Comparison of ENCODE assay signal across 8 cellular contexts in the genomic region with DNA sequence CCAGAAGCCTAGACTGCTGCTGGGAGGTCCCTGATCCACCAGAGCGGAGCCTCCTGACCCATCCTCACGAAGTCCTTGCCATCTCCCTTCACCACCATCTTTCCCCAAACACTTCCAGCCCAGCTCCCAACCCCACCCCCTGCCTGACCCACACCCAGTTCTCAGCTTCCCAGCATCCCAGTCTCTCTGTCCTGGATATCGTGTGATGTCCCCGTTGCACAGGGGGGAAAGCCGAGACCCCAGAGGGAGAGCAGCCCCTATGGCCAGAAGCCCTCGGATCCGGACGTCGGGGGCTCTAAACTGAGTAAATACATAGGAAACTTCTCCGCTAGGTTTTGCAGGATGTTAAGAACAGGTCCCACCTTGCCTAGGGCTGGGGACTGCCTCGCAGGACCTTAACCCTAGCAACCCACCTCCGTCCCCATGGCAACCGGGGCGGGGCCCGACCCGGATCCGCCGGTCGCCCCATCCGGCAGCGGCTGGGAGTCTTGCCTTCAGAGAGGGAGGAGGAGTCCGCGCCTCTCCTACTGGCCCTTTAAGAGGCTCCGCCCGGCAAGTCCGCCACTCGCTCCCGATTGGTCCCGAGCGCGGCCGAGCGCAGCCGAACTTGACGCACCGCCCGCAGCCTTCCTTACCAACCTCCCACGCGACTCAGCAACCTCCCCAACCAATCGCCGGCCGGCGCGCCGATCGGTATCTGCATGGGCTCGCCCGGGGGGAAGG. TPM values are rescaled to one million over a fixed set of nuclear protein-coding genes. Genes with fewer than 3 reads are reported as not detected.
A peak's percentile ranks its signal among the peaks of the same experiment; 100 is the strongest.
DNase-seq lines count a peak whose midpoint lies in the region; ATAC-seq and TF ChIP-seq lines count a peak whose summit lies in the region.

No MANE protein-coding gene starts in this region.

- no peaks in the 10 kb centered on the region for H3K9me3 Mint-ChIP-seq in activated B cell treated with CpG ODN at 0.5 μM for 24 hours

- H3K4me2 ChIP-seq in smooth muscle cell, result peak overlapping the region; percentile 94

- CTCF ChIA-PET in AG04450 (lab: Charles Lee), result no interaction called here
- CTCF ChIA-PET in activated B cell treated with CpG ODN at 0.5 μM for 24 hours (lab: Charles Lee), result no interaction called here

- H3K27ac ChIP-seq in AG04450 (ENCODE audit: low read depth, low read length), result peak overlapping the region; percentile 21
- peak overlapping the region; percentile 74 for H3K27ac ChIP-seq in caudate nucleus (ENCODE audit: low read depth, low read length)
- no peak overlapping the region for H3K27ac ChIP-seq in smooth muscle cell (ENCODE audit: low read depth)

- H3K27ac Mint-ChIP-seq in activated B cell treated with CpG ODN at 0.5 μM for 24 hours, result peak overlapping the region; percentile 53

- TF ChIP-seq CTCF in AG04450 (IDR thresholded peaks at IDR 0.05; ENCODE audit: low read depth, low read length), result no peak
- no peak for TF ChIP-seq CTCF in activated B cell treated with CpG ODN at 0.5 μM for 24 hours (IDR thresholded peaks at IDR 0.05)
- no peak for TF ChIP-seq CTCF in smooth muscle cell (IDR thresholded peaks at IDR 0.05; ENCODE audit: borderline replicate concordance, insufficient read depth, poor library complexity, severe bottlenecking)

- peak; percentile 99 for DNase-seq in AG04450 (ENCODE audit: low read depth, low spot score)
- DNase-seq in NCI-H226, result peak; percentile 99
- peak; percentile 94 for DNase-seq in activated B cell treated with CpG ODN at 0.5 μM for 24 hours
- DNase-seq in caudate nucleus (lab: John Stamatoyannopoulos, UW), result peak; percentile 74 to 100 (median 99)
- DNase-seq in inferior parietal cortex (ENCODE audit: extremely low spot score), result peak; percentile 98
- DNase-seq in smooth muscle cell (lab: John Stamatoyannopoulos, UW; ENCODE audit: unreplicated experiment), result peak; percentile 95

- H4K20me1 ChIP-seq in smooth muscle cell (ENCODE audit: low read depth), result peaks cover 28% of the 10 kb centered on the region

- intact Hi-C loops in activated B cell treated with CpG ODN at 0.5 μM for 24 hours (cut with micrococcal nuclease), result loop anchor here (1.0 to 10.0 kb wide), 7 partner anchors 15 to 610 kb away; partner anchors contain the start of genes ANKRD24, APBA3, DAPK3 and FZR1

- H3K36me3 Mint-ChIP-seq in activated B cell treated with CpG ODN at 0.5 μM for 24 hours (ENCODE audit: low read depth), result peaks cover 9% of the 10 kb centered on the region

- H3K9me3 ChIP-seq in AG04450 (ENCODE audit: control insufficient read depth, insufficient read depth, low read length) (no peaks in the 10 kb centered on the region; the same call in 1 of the 2 replicates), smooth muscle cell (replicated peaks; ENCODE audit: low read depth) (no peaks in the 10 kb centered on the region)

- 7% methylated on average over 44 of the region's 48 CpGs for WGBS in smooth muscle cell (ENCODE audit: low lambda C conversion rate)

- peak overlapping the region; percentile 71 for H3K9ac ChIP-seq in smooth muscle cell (ENCODE audit: low read depth)

- H3F3A ChIP-seq in smooth muscle cell (ENCODE audit: low read depth), result peaks cover 13% of the 10 kb centered on the region

- H3K4me1 ChIP-seq in smooth muscle cell (ENCODE audit: low read depth), result peaks cover 14% of the 10 kb centered on the region

- POLR2A ChIA-PET in AG04450 (lab: Yijun Ruan, JAX), result no interaction called here
- POLR2A ChIA-PET in activated B cell treated with CpG ODN at 0.5 μM for 24 hours (lab: Charles Lee), result interaction anchor here (0.8 kb wide), 1 partner anchor 18 kb away, joined by 3 read pairs; no protein-coding TSS in a partner anchor

- H3K36me3 ChIP-seq in smooth muscle cell (ENCODE audit: low read depth), result no peaks in the 10 kb centered on the region

- no peaks in the 10 kb centered on the region for H3K79me2 ChIP-seq in smooth muscle cell (ENCODE audit: low read depth)

- H3K4me1 Mint-ChIP-seq in activated B cell treated with CpG ODN at 0.5 μM for 24 hours, result peaks cover 19% of the 10 kb centered on the region

- H3K4me3 ChIP-seq in AG04450 (ENCODE audit: low read depth, low read length) (peak overlapping the region; percentile 68), smooth muscle cell (peak overlapping the region; percentile 95)

- peak overlapping the region; percentile 97 for H2AFZ ChIP-seq in smooth muscle cell (ENCODE audit: low read depth)

- ATAC-seq in GM19023 (IDR thresholded peaks at IDR 0.05; ENCODE audit: unreplicated experiment) (peak; percentile 89), HG03280 (IDR thresholded peaks at IDR 0.05; ENCODE audit: unreplicated experiment) (peak; percentile 91), activated B cell treated with CpG ODN at 0.5 μM for 24 hours (ENCODE audit: low read depth) (peak; percentile 95)

- peak overlapping the region; percentile 81 for H3K4me3 Mint-ChIP-seq in activated B cell treated with CpG ODN at 0.5 μM for 24 hours

- no peaks in the 10 kb centered on the region for H3K27me3 Mint-ChIP-seq in activated B cell treated with CpG ODN at 0.5 μM for 24 hours

- H3K27me3 ChIP-seq in AG04450 (ENCODE audit: control insufficient read depth, insufficient read depth, low read length), result no peaks in the 10 kb centered on the region
- no peaks in the 10 kb centered on the region for H3K27me3 ChIP-seq in smooth muscle cell (ENCODE audit: low read depth)

RNA-seq across cellular contexts. Expression of gene HMG20B, which starts 0.5 kb away (rescaled TPM):
- polyA plus RNA-seq in AG04450 (2011; rRNA removed) (30.5 and 36.8 TPM in 2 replicates), smooth muscle cell (120 and 128 TPM in 2 replicates)
- 10.0 and 13.1 TPM in 2 replicates for polyA minus RNA-seq in AG04450 (2011; rRNA and poly(A)+ RNA removed)
- total RNA-seq in activated B cell treated with CpG ODN at 0.5 μM for 24 hours (46.0 and 51.0 TPM in 2 replicates), smooth muscle cell (86.3 and 109 TPM in 2 replicates)

RNA-seq across cellular contexts. Expression of gene GIPC3, which starts 13.0 kb away (rescaled TPM):
- polyA plus RNA-seq in AG04450 (2011; rRNA removed), result 0.30 and 0.41 TPM in 2 replicates
- polyA minus RNA-seq in AG04450 (2011; rRNA and poly(A)+ RNA removed), result 0.48 and 0.92 TPM in 2 replicates
- total RNA-seq in activated B cell treated with CpG ODN at 0.5 μM for 24 hours, result 0.24 and 0.29 TPM in 2 replicates
- total RNA-seq in smooth muscle cell, result 0.13 and 0.27 TPM in 2 replicates
- 0.86 and 0.96 TPM in 2 replicates for polyA plus RNA-seq in smooth muscle cell

RNA-seq across cellular contexts. Expression of gene MFSD12, which starts 14.9 kb away (rescaled TPM):
- polyA plus RNA-seq in AG04450 (2011; rRNA removed) (23.7 and 34.7 TPM in 2 replicates), smooth muscle cell (73.8 and 93.9 TPM in 2 replicates)
- 26.8 and 35.3 TPM in 2 replicates for polyA minus RNA-seq in AG04450 (2011; rRNA and poly(A)+ RNA removed)
- total RNA-seq in activated B cell treated with CpG ODN at 0.5 μM for 24 hours (59.2 and 76.9 TPM in 2 replicates), smooth muscle cell (26.8 and 56.0 TPM in 2 replicates)

RNA-seq across cellular contexts. Expression of gene TEKTIP1, which starts 33.3 kb away (rescaled TPM):
- polyA plus RNA-seq in AG04450 (2011; rRNA removed) (not detected in 2 replicates), smooth muscle cell (0.62 and 1.8 TPM in 2 replicates)
- not detected in 2 replicates for polyA minus RNA-seq in AG04450 (2011; rRNA and poly(A)+ RNA removed)
- total RNA-seq in activated B cell treated with CpG ODN at 0.5 μM for 24 hours (7.1 and 8.1 TPM in 2 replicates), smooth muscle cell (not detected in 2 replicates)

RNA-seq across cellular contexts. Expression of gene TBXA2R, which starts 34.4 kb away (rescaled TPM):
- polyA plus RNA-seq in AG04450 (2011; rRNA removed), result 0.84 and 0.99 TPM in 2 replicates
- 0.43 and 1.1 TPM in 2 replicates for polyA minus RNA-seq in AG04450 (2011; rRNA and poly(A)+ RNA removed)
- total RNA-seq in activated B cell treated with CpG ODN at 0.5 μM for 24 hours, result 0.39 and 0.47 TPM in 2 replicates
- total RNA-seq in smooth muscle cell, result 1.1 and 1.7 TPM in 2 replicates
- polyA plus RNA-seq in smooth muscle cell, result 9.3 and 9.4 TPM in 2 replicates
